ENCODE assay signal across 8 cellular contexts in genomic region chr20:44069203-44069931, GRCh38.
DNase-seq lines count a peak whose midpoint lies in the region; ATAC-seq and TF ChIP-seq lines count a peak whose summit lies in the region.

No MANE protein-coding gene starts in this region.

- peaks cover 47% of the 10 kb centered on the region for H3K4me1 ChIP-seq in DND-41 (ENCODE audit: insufficient read depth, low read length)
- peaks cover 3% of the 10 kb centered on the region for H3K4me1 ChIP-seq in upper lobe of right lung

- H3K27ac ChIP-seq in DND-41 (ENCODE audit: low read length) (peak overlapping the region; percentile 69), upper lobe of right lung (peak overlapping the region; percentile 11)

- H3K9me3 ChIP-seq in DND-41 (ENCODE audit: insufficient read depth, low read length, severe bottlenecking) (no peaks in the 10 kb centered on the region), upper lobe of right lung (no peaks in the 10 kb centered on the region)

- peaks cover 31% of the 10 kb centered on the region for H3K27me3 ChIP-seq in DND-41 (ENCODE audit: insufficient read depth, low read length, poor library complexity)
- no peaks in the 10 kb centered on the region for H3K27me3 ChIP-seq in upper lobe of right lung

- TF ChIP-seq POLR2A in lower leg skin (IDR thresholded peaks at IDR 0.05), result no peak

- intact Hi-C loops in activated CD4-positive, alpha-beta T cell treated with anti-CD3 and anti-CD28 coated beads, Interleukin-2, amount 10 ng/mL, durations not matched to agents 24 days and 14 days (cut with micrococcal nuclease), result loop anchor here (1.0 to 5.0 kb wide), 3 partner anchors 42 to 318 kb away; no protein-coding TSS in a partner anchor
- intact Hi-C loops in lower leg skin (cut with DNase I; ENCODE audit: low total_unique reads) (no loop called here), upper lobe of right lung (cut with DNase I) (no loop called here)

- 0 out of 2 replicates have a peak overlapping the region, but pooled peaks have one; percentile 40 for H2AFZ ChIP-seq in DND-41 (ENCODE audit: low read depth, low read length)

- peak overlapping the region; percentile 55 for H3K9ac ChIP-seq in DND-41 (ENCODE audit: low read depth, low read length)

- H3K4me2 ChIP-seq in DND-41 (ENCODE audit: insufficient read depth, low read length), result peak overlapping the region; percentile 78

- 66 to 70% methylated on average over 26 of the region's 26 CpGs for WGBS in lower leg skin, 2 donors

- H3K27ac Mint-ChIP-seq in activated CD4-positive, alpha-beta T cell treated with anti-CD3 and anti-CD28 coated beads, Interleukin-2, amount 10 ng/mL, durations not matched to agents 24 days and 14 days, result peak overlapping the region; percentile 93

- H3K36me3 Mint-ChIP-seq in activated CD4-positive, alpha-beta T cell treated with anti-CD3 and anti-CD28 coated beads, Interleukin-2, amount 10 ng/mL, durations not matched to agents 24 days and 14 days (ENCODE audit: low read depth), result no peaks in the 10 kb centered on the region

- peak; percentile 81 for DNase-seq in DND-41
- peak; percentile 92 for DNase-seq in activated CD4-positive, alpha-beta T cell treated with anti-CD3 and anti-CD28 coated beads, Interleukin-2, amount 10 ng/mL, durations not matched to agents 24 days and 14 days
- DNase-seq in lower leg skin (ENCODE audit: low spot score in 2 of 2), result peak; percentile 12 to 77
- peak; percentile 66 for DNase-seq in upper lobe of right lung
- DNase-seq in DMS53 (lab: John Stamatoyannopoulos, UW), result no peak
- no peak for DNase-seq in SHP77 (lab: John Stamatoyannopoulos, UW)

- H3K4me3 ChIP-seq in DND-41 (ENCODE audit: low read depth in 1 of 2, low read length in 2 of 2) (peak overlapping the region in 1 of 2 experiments; percentile 38; a peak in 3 of 4 replicates), lower leg skin (ENCODE audit: low read depth, poor library complexity, severe bottlenecking) (no peak overlapping the region), upper lobe of right lung (peak overlapping the region; percentile 10)

- peaks cover 51% of the 10 kb centered on the region for H4K20me1 ChIP-seq in DND-41 (ENCODE audit: insufficient read depth, low read length)

- peaks cover 2% of the 10 kb centered on the region for H3K27me3 Mint-ChIP-seq in activated CD4-positive, alpha-beta T cell treated with anti-CD3 and anti-CD28 coated beads, Interleukin-2, amount 10 ng/mL, durations not matched to agents 24 days and 14 days

- no peaks in the 10 kb centered on the region for H3K9me3 Mint-ChIP-seq in activated CD4-positive, alpha-beta T cell treated with anti-CD3 and anti-CD28 coated beads, Interleukin-2, amount 10 ng/mL, durations not matched to agents 24 days and 14 days

- H3K36me3 ChIP-seq in DND-41 (ENCODE audit: insufficient read depth, low read length), result no peaks in the 10 kb centered on the region
- H3K36me3 ChIP-seq in upper lobe of right lung, result no peaks in the 10 kb centered on the region

- H3K4me1 Mint-ChIP-seq in activated CD4-positive, alpha-beta T cell treated with anti-CD3 and anti-CD28 coated beads, Interleukin-2, amount 10 ng/mL, durations not matched to agents 24 days and 14 days, result peaks cover 52% of the 10 kb centered on the region

- H3K4me3 Mint-ChIP-seq in activated CD4-positive, alpha-beta T cell treated with anti-CD3 and anti-CD28 coated beads, Interleukin-2, amount 10 ng/mL, durations not matched to agents 24 days and 14 days, result peak overlapping the region; percentile 77

- TF ChIP-seq CTCF in DND-41 (IDR thresholded peaks at IDR 0.05; ENCODE audit: borderline replicate concordance, extremely low read depth, low read length, poor library complexity, severe bottlenecking), result no peak
- TF ChIP-seq CTCF in lower leg skin (IDR thresholded peaks at IDR 0.05), result no peak
- TF ChIP-seq CTCF in upper lobe of right lung (IDR thresholded peaks at IDR 0.05), result no peak

- no peaks in the 10 kb centered on the region for H3K79me2 ChIP-seq in DND-41 (ENCODE audit: insufficient read depth, low read length)

- ATAC-seq in DND-41 (ENCODE audit: insufficient read depth, low read depth) (peak; percentile 56), HG02981 (IDR thresholded peaks at IDR 0.05; ENCODE audit: unreplicated experiment) (peak; percentile 51), upper lobe of right lung (peak; percentile 27), HG03097 (IDR thresholded peaks at IDR 0.05; ENCODE audit: low FRiP score, unreplicated experiment) (no peak)

Comparison
In these comparisons a context has a peak if more than half of its experiments do, and no peak if none do; other contexts are left out.
1. DNase-seq: peak in DND-41 (single experiment), activated CD4-positive, alpha-beta T cell treated with anti-CD3 and anti-CD28 coated beads, Interleukin-2, amount 10 ng/mL, durations not matched to agents 24 days and 14 days (single experiment), lower leg skin (2 of 2) and upper lobe of right lung (single experiment); none in DMS53 (single experiment) and SHP77 (0 of 2).